In genomic region chr12:18872770-18873169, GRCh38 we compare ENCODE assay signal across 25 cellular contexts.
DNase-seq lines count a peak whose midpoint lies in the region; ATAC-seq lines count a peak whose summit lies in the region.
"Had no signal": no experiment of that assay in that cellular context is flagged by ENCODE, and none has a peak within 500 bp of the region (broad histone marks: within the 10 kb centered on the region; RNA-seq: fewer than 3 reads in every experiment).

No MANE protein-coding gene starts in this region.

- no peaks in the 10 kb centered on the region for H3K36me3 ChIP-seq in CD8-positive, alpha-beta memory T cell (ENCODE audit: insufficient read depth, low read length)
- H3K36me3 ChIP-seq: adrenal gland, BE2C, tibial nerve had no signal

- peak; percentile 14 to 32 for ATAC-seq in activated T-cell treated with anti-CD3 and anti-CD28 coated beads, Interleukin-2, amount 50 U/mL, for 4 hours
- no peak for ATAC-seq in naive thymus-derived CD8-positive, alpha-beta T cell
- ATAC-seq in HG03108 (IDR thresholded peaks at IDR 0.05; ENCODE audit: unreplicated experiment): no peak
- ATAC-seq: body of pancreas, left cardiac atrium had no signal

- H3K27ac Mint-ChIP-seq in CD8-positive, alpha-beta memory T cell: peak overlapping the region in 3 of 8 donors; percentile 1 to 67 (median 23)
- no peak overlapping the region for H3K27ac Mint-ChIP-seq in T-helper 2 cell treated with Interferon-gamma antibody and Interleukin-4, amounts not matched to agents 5 μg/mL and 100 μg/mL, for 36 hours
- peak overlapping the region in 3 of 10 donors; percentile 5 to 90 (median 49) for H3K27ac Mint-ChIP-seq in naive thymus-derived CD8-positive, alpha-beta T cell
- H3K27ac Mint-ChIP-seq: HFFc6, memory B cell had no signal

- H3K27ac ChIP-seq in CD8-positive, alpha-beta memory T cell (ENCODE audit: low read depth, low read length): no peak overlapping the region
- H3K27ac ChIP-seq: adrenal gland, body of pancreas, HL-60, tibial nerve had no signal

- peaks cover 9% of the 10 kb centered on the region for H3K4me1 Mint-ChIP-seq in activated T-cell treated with anti-CD3 and anti-CD28 coated beads, Interleukin-2, amount 50 U/mL, for 4 hours (ENCODE audit: low read depth)
- peaks cover 8 to 18% (median 10%) of the 10 kb centered on the region in 3 donors for H3K4me1 Mint-ChIP-seq in CD8-positive, alpha-beta memory T cell
- peaks cover 4% of the 10 kb centered on the region for H3K4me1 Mint-ChIP-seq in T-helper 2 cell treated with Interferon-gamma antibody and Interleukin-4, amounts not matched to agents 5 μg/mL and 100 μg/mL, for 36 hours (ENCODE audit: low read depth)
- H3K4me1 Mint-ChIP-seq in naive thymus-derived CD8-positive, alpha-beta T cell: peaks cover 0 to 9% (median 2%) of the 10 kb centered on the region in 4 donors
- H3K4me1 Mint-ChIP-seq: memory B cell had no signal

- POLR2A ChIA-PET in CD8-positive, alpha-beta memory T cell (lab: Charles Lee): no interaction called here
- POLR2A ChIA-PET in naive thymus-derived CD8-positive, alpha-beta T cell (lab: Charles Lee): no interaction called here

- no peaks in the 10 kb centered on the region for H3K4me1 ChIP-seq in CD8-positive, alpha-beta memory T cell (ENCODE audit: insufficient read depth, low read length)
- H3K4me1 ChIP-seq: adrenal gland, body of pancreas had no signal

- H3K9me3 ChIP-seq in CD8-positive, alpha-beta memory T cell (ENCODE audit: low read length): no peaks in the 10 kb centered on the region
- H3K9me3 ChIP-seq: adrenal gland, BE2C, body of pancreas, tibial nerve had no signal

- no peaks in the 10 kb centered on the region for H3K27me3 ChIP-seq in CD8-positive, alpha-beta memory T cell (ENCODE audit: insufficient read depth, low read length, poor library complexity, severe bottlenecking)
- H3K27me3 ChIP-seq: adrenal gland, BE2C, body of pancreas, tibial nerve had no signal

- peak overlapping the region; percentile 37 for H3K4me3 Mint-ChIP-seq in activated T-cell treated with anti-CD3 and anti-CD28 coated beads, Interleukin-2, amount 50 U/mL, for 4 hours
- peak overlapping the region; percentile 16 to 73 (median 64) for H3K4me3 Mint-ChIP-seq in CD8-positive, alpha-beta memory T cell
- peak overlapping the region; percentile 28 for H3K4me3 Mint-ChIP-seq in T-helper 2 cell treated with Interferon-gamma antibody and Interleukin-4, amounts not matched to agents 5 μg/mL and 100 μg/mL, for 36 hours
- H3K4me3 Mint-ChIP-seq in naive thymus-derived CD8-positive, alpha-beta T cell: peak overlapping the region in 8 of 10 donors; percentile 3 to 48 (median 42)
- H3K4me3 Mint-ChIP-seq: HFFc6, memory B cell had no signal

- no peak overlapping the region for H3K4me3 ChIP-seq in CD8-positive, alpha-beta memory T cell (ENCODE audit: low read length)
- H3K4me3 ChIP-seq: body of pancreas, tibial nerve had no signal

- CTCF ChIA-PET in CD8-positive, alpha-beta memory T cell (lab: Charles Lee): no interaction called here

- H3K36me3 Mint-ChIP-seq in activated T-cell treated with anti-CD3 and anti-CD28 coated beads, Interleukin-2, amount 50 U/mL, for 4 hours (ENCODE audit: insufficient read depth): no peaks in the 10 kb centered on the region
- no peaks in the 10 kb centered on the region for H3K36me3 Mint-ChIP-seq in CD8-positive, alpha-beta memory T cell
- no peaks in the 10 kb centered on the region for H3K36me3 Mint-ChIP-seq in T-helper 2 cell treated with Interferon-gamma antibody and Interleukin-4, amounts not matched to agents 5 μg/mL and 100 μg/mL, for 36 hours (ENCODE audit: low read depth)
- no peaks in the 10 kb centered on the region for H3K36me3 Mint-ChIP-seq in naive thymus-derived CD8-positive, alpha-beta T cell
- H3K36me3 Mint-ChIP-seq: memory B cell had no signal

- DNase-seq in activated T-cell treated with anti-CD3 and anti-CD28 coated beads, Interleukin-2, amount 50 U/mL, for 4 hours: no peak
- no peak for DNase-seq in activated T-cell treated with anti-CD3 and anti-CD28 coated beads, Interleukin-2, amount 50 U/mL, for 48 hours
- no peak for DNase-seq in CD8-positive, alpha-beta memory T cell
- DNase-seq in T-helper 2 cell treated with Interferon-gamma antibody and Interleukin-4, amounts not matched to agents 5 μg/mL and 100 μg/mL, for 36 hours (ENCODE audit: low spot score): no peak
- no peak for DNase-seq in naive thymus-derived CD8-positive, alpha-beta T cell
- no peak for DNase-seq in stimulated activated CD8-positive, alpha-beta memory T cell treated with anti-CD3 and anti-CD28 coated beads, Interleukin-4, amount 100 ng/mL, for 48 hours
- DNase-seq in head of caudate nucleus: no peak
- DNase-seq: activated effector memory CD4-positive, alpha-beta T cell treated with anti-CD3 and anti-CD28 coated beads, Interleukin-2, amount 50 U/mL, for 16 hours; adrenal gland; BE2C; body of pancreas; Calu3; cerebellar nuclear complex; HFFc6; left cardiac atrium; NCI-H1048; NCI-H1694; NCI-H2171 treated with DMSO at 0.1 percent for 48 hours; NCI-H524; nucleus accumbens; Right ventricle myocardium superior had no signal

- no peaks in the 10 kb centered on the region for H3K27me3 Mint-ChIP-seq in activated T-cell treated with anti-CD3 and anti-CD28 coated beads, Interleukin-2, amount 50 U/mL, for 4 hours (ENCODE audit: low read depth)
- peaks cover under 1 to 3% of the 10 kb centered on the region in 2 donors for H3K27me3 Mint-ChIP-seq in CD8-positive, alpha-beta memory T cell
- H3K27me3 Mint-ChIP-seq in T-helper 2 cell treated with Interferon-gamma antibody and Interleukin-4, amounts not matched to agents 5 μg/mL and 100 μg/mL, for 36 hours (ENCODE audit: low read depth): no peaks in the 10 kb centered on the region
- H3K27me3 Mint-ChIP-seq in naive thymus-derived CD8-positive, alpha-beta T cell: no peaks in the 10 kb centered on the region
- H3K27me3 Mint-ChIP-seq: memory B cell had no signal

- no peaks in the 10 kb centered on the region for H3K9me3 Mint-ChIP-seq in activated T-cell treated with anti-CD3 and anti-CD28 coated beads, Interleukin-2, amount 50 U/mL, for 4 hours
- H3K9me3 Mint-ChIP-seq in CD8-positive, alpha-beta memory T cell: no peaks in the 10 kb centered on the region
- H3K9me3 Mint-ChIP-seq in T-helper 2 cell treated with Interferon-gamma antibody and Interleukin-4, amounts not matched to agents 5 μg/mL and 100 μg/mL, for 36 hours: no peaks in the 10 kb centered on the region
- peaks cover 0 to 8% (median 0%) of the 10 kb centered on the region in 9 donors for H3K9me3 Mint-ChIP-seq in naive thymus-derived CD8-positive, alpha-beta T cell
- H3K9me3 Mint-ChIP-seq: HFFc6 had no signal

- intact Hi-C loops in head of caudate nucleus (cut with DNase I): no loop called here

Comparison
In these comparisons a context has a peak if more than half of its experiments do, and no peak if none do; other contexts are left out.
1. ATAC-seq: peak in activated T-cell treated with anti-CD3 and anti-CD28 coated beads, Interleukin-2, amount 50 U/mL, for 4 hours (2 of 2); none in naive thymus-derived CD8-positive, alpha-beta T cell (0 of 2) and HG03108 (single experiment).
2. Peak in every context shown above with its lines, with median percentiles within 50 percentile points of each other: H3K4me3 Mint-ChIP-seq.